In the genomic region with DNA sequence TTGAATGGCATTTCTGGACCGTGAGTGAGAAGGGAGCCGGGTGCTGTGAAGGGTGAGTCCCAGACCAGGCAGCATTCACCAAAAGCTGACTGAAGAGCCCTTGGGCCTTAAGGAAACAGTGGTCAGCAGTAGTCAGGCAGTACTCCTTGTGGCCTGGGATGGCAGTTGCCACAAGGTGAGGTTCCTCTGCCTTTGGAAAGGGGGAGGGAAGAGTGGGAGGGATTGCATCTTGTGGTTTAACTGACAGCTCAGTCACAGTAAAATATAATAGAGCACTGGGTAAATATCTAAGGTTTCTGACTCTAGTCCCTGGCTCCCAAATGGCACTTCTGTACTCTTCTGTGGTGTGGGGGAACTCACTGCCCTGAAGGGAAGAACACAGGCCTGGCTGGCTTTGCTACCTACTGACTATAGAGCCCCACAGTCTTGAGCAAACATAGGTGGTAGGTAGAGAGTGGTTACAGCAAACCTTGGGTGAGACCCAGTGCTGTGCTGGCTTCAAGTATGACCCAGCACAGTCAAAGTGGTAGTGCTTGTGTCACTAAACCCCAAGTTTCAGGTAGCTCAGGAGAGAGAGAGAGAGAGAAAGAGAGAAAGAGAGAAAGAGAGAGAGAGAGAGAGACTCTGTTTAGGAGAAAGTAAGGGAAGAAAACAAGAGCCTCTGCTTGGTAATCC, we compare ENCODE assay signal across 1 cellular context.
TF ChIP-seq lines count a peak whose summit lies in the region.

No MANE protein-coding gene starts in this region.

TF ChIP-seq in HCT116, 20 proteins besides CTCF, POLR2A, EP300 and RAD21:
- TF ChIP-seq, protein P1, sequence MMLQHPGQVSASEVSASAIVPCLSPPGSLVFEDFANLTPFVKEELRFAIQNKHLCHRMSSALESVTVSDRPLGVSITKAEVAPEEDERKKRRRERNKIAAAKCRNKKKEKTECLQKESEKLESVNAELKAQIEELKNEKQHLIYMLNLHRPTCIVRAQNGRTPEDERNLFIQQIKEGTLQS (IDR thresholded peaks at IDR 0.05): no peak
